Comparison of ENCODE assay signal across 28 cellular contexts in genomic region chr5:58926549-58926948, GRCh38.
DNase-seq lines count a peak whose midpoint lies in the region; ATAC-seq, FAIRE-seq and TF ChIP-seq lines count a peak whose summit lies in the region.
"Had no signal": no experiment of that assay in that cellular context is flagged by ENCODE, and none has a peak within 500 bp of the region (broad histone marks: within the 10 kb centered on the region; RNA-seq: fewer than 3 reads in every experiment).

No MANE protein-coding gene starts in this region.

- no peaks in the 10 kb centered on the region for H3F3A ChIP-seq in GM23338 (replicated peaks; ENCODE audit: low read depth)

- no peak for DNase-seq in activated T-cell treated with anti-CD3 and anti-CD28 coated beads, Interleukin-2, amount 50 U/mL, for 24 hours
- no peak for DNase-seq in activated T-cell treated with anti-CD3 and anti-CD28 coated beads for 4 hours
- DNase-seq in GM23338 (ENCODE audit: low spot score) = no peak
- no peak for DNase-seq in astrocyte (ENCODE audit: low read depth)
- no peak for DNase-seq in osteoblast (ENCODE audit: insufficient read length, low spot score, missing footprints)
- no peak for DNase-seq in small intestine
- no peak for DNase-seq in iPS-NIHi11 (ENCODE audit: low spot score)
- DNase-seq in NCI-H1417 treated with DMSO at 0.1 percent for 48 hours (lab: John Stamatoyannopoulos, UW) = no peak
- DNase-seq: activated naive CD4-positive, alpha-beta T cell treated with anti-CD3 and anti-CD28 coated beads, Interleukin-2, amount 50 U/mL, for 16 hours; BE2C; CD8-positive, alpha-beta memory T cell; DMS153; effector CD8-positive, alpha-beta T cell; HCEC 1CT; MM.1S; right lobe of liver; SIG-M5; stimulated activated CD4-positive, alpha-beta T cell treated with anti-CD3 and anti-CD28 coated beads, Interleukin-12 subunit alpha, Interleukin-12 subunit beta, amount 100 ng/mL, for 4 hours; stimulated activated CD4-positive, alpha-beta T cell treated with anti-CD3 and anti-CD28 coated beads, Interleukin-2, amount 100 ng/mL, for 48 hours had no signal

- H3K36me3 ChIP-seq in GM23338 (ENCODE audit: insufficient read depth) (no peaks in the 10 kb centered on the region), astrocyte (ENCODE audit: insufficient read depth, low read length) (no peaks in the 10 kb centered on the region), osteoblast (ENCODE audit: insufficient read depth, low read length) (no peaks in the 10 kb centered on the region), small intestine (ENCODE audit: control insufficient read depth in 2 of 2, insufficient read depth in 2 of 2, low read length in 2 of 2) (no peaks in the 10 kb centered on the region)
- H3K36me3 ChIP-seq: BE2C, neutrophil, prostate gland, right lobe of liver had no signal

- no peaks in the 10 kb centered on the region for H3K79me2 ChIP-seq in GM23338 (replicated peaks; ENCODE audit: insufficient read depth)
- no peaks in the 10 kb centered on the region for H3K79me2 ChIP-seq in astrocyte (ENCODE audit: insufficient read depth, low read length)
- H3K79me2 ChIP-seq in osteoblast (ENCODE audit: insufficient read depth, low read length) = no peaks in the 10 kb centered on the region

- H3K36me3 Mint-ChIP-seq in activated T-cell treated with anti-CD3 and anti-CD28 coated beads, Interleukin-2, amount 50 U/mL, for 24 hours (ENCODE audit: low read depth) = no peaks in the 10 kb centered on the region
- H3K36me3 Mint-ChIP-seq in GM23338 (ENCODE audit: low read depth) (no peaks in the 10 kb centered on the region), astrocyte (ENCODE audit: low read depth, unreplicated experiment) (no peaks in the 10 kb centered on the region)
- H3K36me3 Mint-ChIP-seq: CD8-positive, alpha-beta memory T cell had no signal

- H3K27ac Mint-ChIP-seq in activated T-cell treated with anti-CD3 and anti-CD28 coated beads, Interleukin-2, amount 50 U/mL, for 24 hours = peak overlapping the region; percentile 95
- H3K27ac Mint-ChIP-seq in GM23338 = no peak overlapping the region
- peak overlapping the region; percentile 59 for H3K27ac Mint-ChIP-seq in astrocyte (ENCODE audit: unreplicated experiment)
- H3K27ac Mint-ChIP-seq: T-helper 2 cell treated with Interferon-gamma antibody and Interleukin-4, amounts not matched to agents 5 μg/mL and 100 μg/mL, for 36 hours had no signal

- H3K27ac ChIP-seq in GM23338 (ENCODE audit: low read depth) = no peak overlapping the region
- no peak overlapping the region for H3K27ac ChIP-seq in astrocyte (ENCODE audit: low read depth, low read length)
- no peak overlapping the region for H3K27ac ChIP-seq in osteoblast (ENCODE audit: low read depth, low read length)
- no peak overlapping the region for H3K27ac ChIP-seq in small intestine (ENCODE audit: low read depth in 1 of 2, low read length in 1 of 2)
- H3K27ac ChIP-seq: epithelial cell of prostate, KMS-11, neutrophil, prostate gland, right lobe of liver, VCaP had no signal

- H3K4me2 ChIP-seq in GM23338 = peak overlapping the region; percentile 23; the same call in 1 of the 2 replicates
- no peak overlapping the region for H3K4me2 ChIP-seq in astrocyte (ENCODE audit: low read length)
- H3K4me2 ChIP-seq in osteoblast (ENCODE audit: insufficient read depth, low read length) = peak overlapping the region; percentile 18
- H3K4me2 ChIP-seq: KMS-11 had no signal

- no peak overlapping the region for H3K9ac ChIP-seq in astrocyte (ENCODE audit: low read length)
- H3K9ac ChIP-seq: KMS-11 had no signal

- H3K9me3 ChIP-seq in astrocyte (ENCODE audit: insufficient read depth, low read depth, low read length) = no peaks in the 10 kb centered on the region
- no peaks in the 10 kb centered on the region for H3K9me3 ChIP-seq in osteoblast (ENCODE audit: low read depth, low read length)
- H3K9me3 ChIP-seq in small intestine (ENCODE audit: control insufficient read depth, low read depth) = no peaks in the 10 kb centered on the region
- H3K9me3 ChIP-seq: BE2C, neutrophil, prostate gland, right lobe of liver had no signal

- H3K9me2 ChIP-seq in GM23338 (ENCODE audit: insufficient read depth) = no peaks in the 10 kb centered on the region

- no peak for TF ChIP-seq CTCF in GM23338 (conservative IDR thresholded peaks at IDR 0.05; ENCODE audit: low read depth in 2 of 2)
- no peak for TF ChIP-seq CTCF in astrocyte (IDR thresholded peaks at IDR 0.05; ENCODE audit: insufficient read depth, low read depth, low read length)
- no peak for TF ChIP-seq CTCF in osteoblast (IDR thresholded peaks at IDR 0.05; ENCODE audit: extremely low read depth, low read depth, low read length)

- FAIRE-seq in astrocyte (lab: Jason Lieb, UNC) (no peak), small intestine (lab: Jason Lieb, UNC) (no peak)
- FAIRE-seq: bronchial epithelial cell, GM12891, RCC 7860 had no signal

- H4K20me1 ChIP-seq in GM23338 (replicated peaks; ENCODE audit: insufficient read depth) = no peaks in the 10 kb centered on the region
- no peaks in the 10 kb centered on the region for H4K20me1 ChIP-seq in astrocyte (ENCODE audit: insufficient read depth, low read length)
- H4K20me1 ChIP-seq in osteoblast (ENCODE audit: insufficient read depth, low read length) = no peaks in the 10 kb centered on the region

- no peaks in the 10 kb centered on the region for H3K27me3 ChIP-seq in GM23338 (ENCODE audit: insufficient read depth)
- H3K27me3 ChIP-seq in astrocyte (ENCODE audit: insufficient read depth, low read length) = no peaks in the 10 kb centered on the region
- H3K27me3 ChIP-seq in osteoblast (ENCODE audit: insufficient read depth, low read length) = no peaks in the 10 kb centered on the region
- H3K27me3 ChIP-seq in small intestine (ENCODE audit: control insufficient read depth in 2 of 2, insufficient read depth in 2 of 2, low read length in 2 of 2) = no peaks in the 10 kb centered on the region
- H3K27me3 ChIP-seq: BE2C, neutrophil, right lobe of liver had no signal

- H3K4me3 Mint-ChIP-seq in activated T-cell treated with anti-CD3 and anti-CD28 coated beads, Interleukin-2, amount 50 U/mL, for 24 hours = peak overlapping the region; percentile 2
- no peak overlapping the region for H3K4me3 Mint-ChIP-seq in GM23338
- H3K4me3 Mint-ChIP-seq in astrocyte (ENCODE audit: unreplicated experiment) = no peak overlapping the region
- H3K4me3 Mint-ChIP-seq: CD8-positive, alpha-beta memory T cell; T-helper 2 cell treated with Interferon-gamma antibody and Interleukin-4, amounts not matched to agents 5 μg/mL and 100 μg/mL, for 36 hours had no signal

- no peak overlapping the region for H2AFZ ChIP-seq in GM23338
- H2AFZ ChIP-seq in astrocyte (ENCODE audit: low read depth, low read length) = no peak overlapping the region
- H2AFZ ChIP-seq in osteoblast (ENCODE audit: low read length) = no peak overlapping the region

- H3K4me1 Mint-ChIP-seq in activated T-cell treated with anti-CD3 and anti-CD28 coated beads, Interleukin-2, amount 50 U/mL, for 24 hours (ENCODE audit: low read depth) = peaks cover 32% of the 10 kb centered on the region
- peaks cover 40% of the 10 kb centered on the region for H3K4me1 Mint-ChIP-seq in GM23338
- peaks cover 17% of the 10 kb centered on the region for H3K4me1 Mint-ChIP-seq in astrocyte (ENCODE audit: low read depth, unreplicated experiment)

- no peaks in the 10 kb centered on the region for H3K9me3 Mint-ChIP-seq in activated T-cell treated with anti-CD3 and anti-CD28 coated beads, Interleukin-2, amount 50 U/mL, for 24 hours
- H3K9me3 Mint-ChIP-seq in GM23338 (no peaks in the 10 kb centered on the region), astrocyte (ENCODE audit: unreplicated experiment) (no peaks in the 10 kb centered on the region)
- H3K9me3 Mint-ChIP-seq: T-helper 2 cell treated with Interferon-gamma antibody and Interleukin-4, amounts not matched to agents 5 μg/mL and 100 μg/mL, for 36 hours had no signal

- H3K27me3 Mint-ChIP-seq in activated T-cell treated with anti-CD3 and anti-CD28 coated beads, Interleukin-2, amount 50 U/mL, for 24 hours = peaks cover 4% of the 10 kb centered on the region
- H3K27me3 Mint-ChIP-seq in GM23338 (ENCODE audit: insufficient read depth, low read depth, poor library complexity) (peaks cover 2% of the 10 kb centered on the region), astrocyte (ENCODE audit: low read depth, unreplicated experiment) (no peaks in the 10 kb centered on the region)

- H3K4me1 ChIP-seq in GM23338 (ENCODE audit: insufficient read depth) = peaks cover 38% of the 10 kb centered on the region
- H3K4me1 ChIP-seq in astrocyte (ENCODE audit: insufficient read depth, low read length) = peaks cover 14% of the 10 kb centered on the region
- peaks cover 40% of the 10 kb centered on the region for H3K4me1 ChIP-seq in osteoblast (ENCODE audit: insufficient read depth, low read length)
- no peaks in the 10 kb centered on the region for H3K4me1 ChIP-seq in small intestine (ENCODE audit: control insufficient read depth in 2 of 2, insufficient read depth in 1 of 2, low read depth in 1 of 2, low read length in 1 of 2)
- H3K4me1 ChIP-seq: BE2C, prostate gland, right lobe of liver had no signal

- no peak for ATAC-seq in GM23338
- ATAC-seq: right lobe of liver had no signal

- WGBS in small intestine, 3 donors = 10 to 30% (median 19%) methylated on average over 6 of the region's 6 CpGs

- H3K4me3 ChIP-seq in GM23338 = no peak overlapping the region
- no peak overlapping the region for H3K4me3 ChIP-seq in astrocyte (ENCODE audit: insufficient read depth, low read depth, low read length)
- H3K4me3 ChIP-seq in osteoblast (ENCODE audit: insufficient read depth, low read length) = no peak overlapping the region
- H3K4me3 ChIP-seq in small intestine (ENCODE audit: low read depth in 1 of 2, low read length in 2 of 2) = no peak overlapping the region
- H3K4me3 ChIP-seq: prostate gland, right lobe of liver had no signal
